In the genomic region with DNA sequence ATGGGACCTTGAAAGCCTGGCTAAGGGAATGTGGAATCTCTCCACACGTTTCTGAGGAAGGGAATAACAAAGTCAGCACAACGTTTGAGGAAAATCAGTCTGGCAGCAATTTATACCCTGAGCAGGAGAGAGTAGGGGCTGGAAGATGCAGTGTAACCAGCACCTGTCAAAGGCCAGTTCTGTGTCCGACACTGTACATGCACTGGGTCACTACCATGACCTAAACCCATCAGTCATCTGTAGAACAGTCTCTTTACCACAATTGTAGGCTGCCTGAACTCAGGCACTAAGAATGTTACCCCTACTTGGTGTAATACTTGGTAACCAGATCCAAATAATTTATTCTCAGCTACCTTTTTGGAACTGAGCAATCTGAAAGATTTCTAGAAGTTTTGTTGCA, we compare ENCODE assay signal across 31 cellular contexts.
"Had no signal": no experiment of that assay in that cellular context is flagged by ENCODE, and none has a peak within 500 bp of the region (broad histone marks: within the 10 kb centered on the region; RNA-seq: fewer than 3 reads in every experiment).

No MANE protein-coding gene starts in this region.

- H3K36me3 Mint-ChIP-seq: activated CD8-positive, alpha-beta memory T cell treated with anti-CD3 and anti-CD28 coated beads, Interleukin-2, amount 10 ng/mL, durations not matched to agents 7 days and 5 days; activated naive CD4-positive, alpha-beta T cell treated with anti-CD3 and anti-CD28 coated beads, Interleukin-2, amount 10 ng/mL, durations not matched to agents 7 days and 5 days; activated naive CD8-positive, alpha-beta T cell had no signal

- H3K4me1 Mint-ChIP-seq: activated CD4-positive, alpha-beta memory T cell treated with anti-CD3 and anti-CD28 coated beads, Interleukin-2, amount 10 ng/mL, durations not matched to agents 7 days and 5 days; activated CD8-positive, alpha-beta memory T cell treated with anti-CD3 and anti-CD28 coated beads, Interleukin-2, amount 10 ng/mL, durations not matched to agents 7 days and 5 days; activated naive CD4-positive, alpha-beta T cell treated with anti-CD3 and anti-CD28 coated beads, Interleukin-2, amount 10 ng/mL, durations not matched to agents 7 days and 5 days; activated naive CD8-positive, alpha-beta T cell treated with anti-CD3 and anti-CD28 coated beads, Interleukin-2, amount 50 U/mL, for 24 hours had no signal

- H3K9me3 Mint-ChIP-seq: activated naive CD4-positive, alpha-beta T cell treated with anti-CD3 and anti-CD28 coated beads, Interleukin-2, amount 10 ng/mL, durations not matched to agents 7 days and 5 days; activated naive CD8-positive, alpha-beta T cell treated with anti-CD3 and anti-CD28 coated beads, Interleukin-2, amount 50 U/mL, for 24 hours had no signal

- H3K27ac ChIP-seq: brain microvascular endothelial cell, Peyer's patch, SK-N-MC, WERI-Rb-1 had no signal

- H3K4me3 Mint-ChIP-seq: activated CD4-positive, alpha-beta memory T cell treated with anti-CD3 and anti-CD28 coated beads, Interleukin-2, amount 10 ng/mL, durations not matched to agents 7 days and 5 days; activated CD8-positive, alpha-beta memory T cell treated with anti-CD3 and anti-CD28 coated beads, Interleukin-2, amount 10 ng/mL, durations not matched to agents 7 days and 5 days; activated naive CD4-positive, alpha-beta T cell treated with anti-CD3 and anti-CD28 coated beads, Interleukin-2, amount 10 ng/mL, durations not matched to agents 7 days and 5 days; activated naive CD8-positive, alpha-beta T cell; activated naive CD8-positive, alpha-beta T cell treated with anti-CD3 and anti-CD28 coated beads, Interleukin-2, amount 50 U/mL, for 24 hours had no signal

- H3K27ac Mint-ChIP-seq: activated CD4-positive, alpha-beta memory T cell treated with anti-CD3 and anti-CD28 coated beads, Interleukin-2, amount 10 ng/mL, durations not matched to agents 7 days and 5 days; activated CD8-positive, alpha-beta memory T cell treated with anti-CD3 and anti-CD28 coated beads, Interleukin-2, amount 10 ng/mL, durations not matched to agents 7 days and 5 days; activated naive CD4-positive, alpha-beta T cell treated with anti-CD3 and anti-CD28 coated beads, Interleukin-2, amount 10 ng/mL, durations not matched to agents 7 days and 5 days; activated naive CD8-positive, alpha-beta T cell; activated naive CD8-positive, alpha-beta T cell treated with anti-CD3 and anti-CD28 coated beads, Interleukin-2, amount 50 U/mL, for 24 hours had no signal

- H3K4me3 ChIP-seq: Peyer's patch, SK-N-MC had no signal

- H3K4me1 ChIP-seq: Peyer's patch had no signal

- H3K27me3 ChIP-seq: brain microvascular endothelial cell, Peyer's patch had no signal

- H3K27me3 Mint-ChIP-seq: activated CD4-positive, alpha-beta memory T cell treated with anti-CD3 and anti-CD28 coated beads, Interleukin-2, amount 10 ng/mL, durations not matched to agents 7 days and 5 days; activated CD8-positive, alpha-beta memory T cell treated with anti-CD3 and anti-CD28 coated beads, Interleukin-2, amount 10 ng/mL, durations not matched to agents 7 days and 5 days; activated naive CD4-positive, alpha-beta T cell treated with anti-CD3 and anti-CD28 coated beads, Interleukin-2, amount 10 ng/mL, durations not matched to agents 7 days and 5 days had no signal

- H3K9me3 ChIP-seq: Peyer's patch had no signal

- DNase-seq: activated CD4-positive, alpha-beta memory T cell treated with anti-CD3 and anti-CD28 coated beads, Interleukin-2, amount 10 ng/mL, durations not matched to agents 7 days and 5 days; activated CD4-positive, alpha-beta T cell treated with anti-CD3 and anti-CD28 coated beads for 1 hour; activated CD4-positive, alpha-beta T cell treated with anti-CD3 and anti-CD28 coated beads for 48 hours; activated CD4-positive, CD25-positive, alpha-beta regulatory T cell; activated CD8-positive, alpha-beta memory T cell treated with anti-CD3 and anti-CD28 coated beads for 24 hours; activated CD8-positive, alpha-beta memory T cell treated with anti-CD3 and anti-CD28 coated beads, Interleukin-2, amount 10 ng/mL, durations not matched to agents 7 days and 5 days; activated CD8-positive, alpha-beta memory T cell treated with anti-CD3 and anti-CD28 coated beads, Interleukin-2, amount 50 U/mL, for 48 hours; activated effector memory CD4-positive, alpha-beta T cell treated with Interleukin-2 at 50 U/mL for 16 hours; activated naive CD4-positive, alpha-beta T cell treated with anti-CD3 and anti-CD28 coated beads, Interleukin-2, amount 10 ng/mL, durations not matched to agents 7 days and 5 days; activated naive CD8-positive, alpha-beta T cell treated with anti-CD3 and anti-CD28 coated beads, Interleukin-2, amount 50 U/mL, for 24 hours; activated T-cell treated with anti-CD3 and anti-CD28 coated beads, Interleukin-2, amount 50 U/mL, for 48 hours; anterior cingulate cortex; brain microvascular endothelial cell; central memory CD4-positive, alpha-beta T cell; NCI-H1092 treated with DMSO at 0.1 percent for 48 hours; NCI-H187; NCI-H2029 treated with DMSO at 0.1 percent for 48 hours; NCI-H2107; NCI-H2171; NCI-H510A; NCI-H526; NCI-H748 treated with DMSO at 0.1 percent for 48 hours; NK-92 treated with Interleukin-12 subunit alpha and Interleukin-12 subunit beta, amount 100 ng/mL, for 24 hours; PC-3; Peyer's patch; RPMI8226; SIG-M5; T1000; WERI-Rb-1 had no signal

- ATAC-seq: activated CD8-positive, alpha-beta memory T cell treated with anti-CD3 and anti-CD28 coated beads, Interleukin-2, amount 10 ng/mL, durations not matched to agents 7 days and 5 days; activated naive CD8-positive, alpha-beta T cell treated with anti-CD3 and anti-CD28 coated beads, Interleukin-2, amount 50 U/mL, for 24 hours; PC-3 had no signal
